Comparison of ENCODE assay signal across 20 cellular contexts in the genomic region with DNA sequence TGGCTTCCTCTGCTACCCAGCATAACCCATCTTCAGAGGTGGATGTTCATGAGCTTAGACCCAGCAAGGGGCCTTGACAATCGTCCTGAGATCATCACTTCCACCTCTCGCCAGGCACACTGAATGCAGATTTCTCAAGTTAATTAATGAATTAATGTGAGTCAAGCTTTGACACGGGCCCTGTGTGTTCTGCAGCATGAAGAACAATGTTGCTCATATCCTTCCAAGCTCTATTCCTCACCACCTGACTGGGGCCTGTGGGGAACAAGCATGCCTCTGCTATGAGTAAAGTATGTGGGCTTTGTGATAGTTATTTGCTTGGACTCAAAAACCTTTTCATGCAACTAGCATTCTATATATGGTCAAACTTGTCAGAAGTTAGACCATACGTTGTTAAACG.
DNase-seq lines count a peak whose midpoint lies in the region; ATAC-seq and TF ChIP-seq lines count a peak whose summit lies in the region.
"Had no signal": no experiment of that assay in that cellular context is flagged by ENCODE, and none has a peak within 500 bp of the region (broad histone marks: within the 10 kb centered on the region; RNA-seq: fewer than 3 reads in every experiment).

No MANE protein-coding gene starts in this region.

- no peak for TF ChIP-seq CTCF in RWPE1 (conservative IDR thresholded peaks at IDR 0.05; ENCODE audit: low read depth)
- no peak for TF ChIP-seq CTCF in GM20000 (IDR thresholded peaks at IDR 0.05; ENCODE audit: extremely low read depth, missing control alignments)

- no peak overlapping the region for H3K27ac ChIP-seq in RWPE1
- H3K27ac ChIP-seq in epithelial cell of prostate: peak overlapping the region; percentile 76
- H3K27ac ChIP-seq: pancreas, testis, WERI-Rb-1 had no signal

- DNase-seq in EL (peak; percentile 64), RWPE1 (ENCODE audit: low spot score) (peak; percentile 29), epithelial cell of prostate (ENCODE audit: low read depth, low spot score) (peak; percentile 81), kidney tubule cell (ENCODE audit: low spot score) (peak; percentile 92), NCI-H526 (lab: John Stamatoyannopoulos, UW) (no peak), GM20000 (ENCODE audit: low spot score) (no peak)
- DNase-seq: activated CD8-positive, alpha-beta T cell treated with anti-CD3 and anti-CD28 coated beads for 36 hours; activated naive CD8-positive, alpha-beta T cell treated with anti-CD3 and anti-CD28 coated beads, Interleukin-2, amount 10 ng/mL, durations not matched to agents 7 days and 5 days; activated T-cell treated with anti-CD3 and anti-CD28 coated beads, Interleukin-2, amount 50 U/mL, for 48 hours; BE2C; endodermal cell; GDM1; KG1; naive thymus-derived CD4-positive, alpha-beta T cell; pancreas; T-helper 1 cell; testis; WERI-Rb-1 had no signal

- POLR2A ChIA-PET in RWPE1 (lab: Yijun Ruan, JAX; ENCODE audit: low non-redundant PET): no interaction called here

- ATAC-seq in HG02981 (IDR thresholded peaks at IDR 0.05; ENCODE audit: unreplicated experiment) (no peak), GM19395 (IDR thresholded peaks at IDR 0.05; ENCODE audit: unreplicated experiment) (no peak)
- ATAC-seq: activated CD8-positive, alpha-beta T cell treated with anti-CD3 and anti-CD28 coated beads for 36 hours; naive thymus-derived CD4-positive, alpha-beta T cell; pancreas had no signal

- CTCF ChIA-PET in RWPE1 (lab: Yijun Ruan, JAX): no interaction called here

Comparison
In these comparisons a context has a peak if more than half of its experiments do, and no peak if none do; other contexts are left out.
1. DNase-seq: peak in EL (single experiment), RWPE1 (single experiment), epithelial cell of prostate (single experiment) and kidney tubule cell (single experiment); none in NCI-H526 (0 of 2) and GM20000 (single experiment).